In the genomic region with DNA sequence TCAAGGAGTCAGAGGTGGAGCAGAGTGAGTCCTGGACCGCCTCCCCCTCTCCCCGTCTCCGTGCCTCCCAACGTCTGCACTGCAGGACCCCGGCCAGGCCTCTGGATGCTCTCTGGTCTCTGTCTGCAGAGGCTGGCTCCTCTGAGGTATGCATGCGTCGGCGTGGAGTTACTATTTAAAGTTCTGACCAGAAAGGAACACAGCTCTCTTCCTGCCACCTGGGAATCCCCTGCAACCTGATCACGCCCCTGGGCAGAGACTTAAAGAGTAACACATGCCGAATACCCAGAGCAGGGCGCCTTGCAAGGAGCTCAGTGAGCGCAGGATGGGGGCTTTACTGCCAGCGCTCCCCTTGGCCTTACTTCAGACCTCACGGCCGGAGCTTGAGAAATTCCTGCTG, we compare ENCODE assay signal across 8 cellular contexts. TPM values are rescaled to one million over a fixed set of nuclear protein-coding genes. Genes with fewer than 3 reads are reported as not detected.
DNase-seq lines count a peak whose midpoint lies in the region; ATAC-seq, FAIRE-seq and TF ChIP-seq lines count a peak whose summit lies in the region.

No MANE protein-coding gene starts in this region.

- peaks cover 81% of the 10 kb centered on the region for H3K4me1 Mint-ChIP-seq in T-helper 17 cell

- peak overlapping the region in 8 of 59 donors; percentile 3 to 24 (median 15) for H3K4me3 ChIP-seq in dorsolateral prefrontal cortex
- peak overlapping the region in 2 of 4 donors; percentile 9 to 26 for H3K4me3 ChIP-seq in gastrocnemius medialis
- H3K4me3 ChIP-seq in SJCRH30: no peak overlapping the region

- H3K36me3 ChIP-seq in gastrocnemius medialis (peaks cover 1 to 29% of the 10 kb centered on the region in 2 donors), SJCRH30 (peaks cover 76% of the 10 kb centered on the region)

- H3K27me3 ChIP-seq in dorsolateral prefrontal cortex (no peaks in the 10 kb centered on the region), gastrocnemius medialis (no peaks in the 10 kb centered on the region), SJCRH30 (no peaks in the 10 kb centered on the region)

- TF ChIP-seq CTCF in dorsolateral prefrontal cortex (IDR thresholded peaks at IDR 0.05 in 54 of 56, conservative IDR thresholded peaks at IDR 0.05 in 2 of 56; ENCODE audit: low read depth in 1 of 56, partially characterized antibody in 56 of 56): no peak
- no peak for TF ChIP-seq CTCF in gastrocnemius medialis (IDR thresholded peaks at IDR 0.05 in 4 of 5, conservative IDR thresholded peaks at IDR 0.05 in 1 of 5)

- peak overlapping the region; percentile 97 for H3K27ac Mint-ChIP-seq in T-helper 17 cell

- H3K27ac ChIP-seq in dorsolateral prefrontal cortex (peak overlapping the region in 35 of 59 donors; percentile 3 to 68 (median 41)), gastrocnemius medialis (peak overlapping the region; percentile 73 to 84 (median 79)), SJCRH30 (no peak overlapping the region)

- intact Hi-C loops in dorsolateral prefrontal cortex (cut with DNase I): no loop called here
- intact Hi-C loops in gastrocnemius medialis (cut with DNase I; ENCODE audit: low total_unique reads): loop anchor here (1.0 to 2.0 kb wide), 3 partner anchors 15 to 97 kb away; a partner anchor contains a TSS

- peak; percentile 67 for DNase-seq in GM18507 (ENCODE audit: extremely low spot score, insufficient read length, low read depth)
- DNase-seq in T-helper 17 cell: peak; percentile 28 to 51 (median 46)
- no peak for DNase-seq in dorsolateral prefrontal cortex
- peak; percentile 73 to 89 for DNase-seq in gastrocnemius medialis
- no peak for DNase-seq in ACHN
- no peak for DNase-seq in COLO829 (ENCODE audit: low spot score)
- DNase-seq in SJCRH30: no peak

- TF ChIP-seq POLR2A in gastrocnemius medialis (IDR thresholded peaks at IDR 0.05): peak; percentile 49 to 54

- H3K27me3 Mint-ChIP-seq in T-helper 17 cell: no peaks in the 10 kb centered on the region

- in situ Hi-C loops in gastrocnemius medialis (cut with MboI; ENCODE audit: low sequenced_read_pairs in 4 of 4) (loop anchor here in 1 of 4 donors (25.0 kb wide), 1 partner anchor 96 kb away; no protein-coding TSS in a partner anchor), ACHN (cut with HindIII; ENCODE audit: low pct_ligation_motif_present, low pct_unique_long_range_greater_than_20kb, low sequenced_read_pairs) (no loop called here)

- H3K9me3 ChIP-seq in T-helper 17 cell (ENCODE audit: control insufficient read depth, low read length, poor library complexity, severe bottlenecking) (no peaks in the 10 kb centered on the region), gastrocnemius medialis (no peaks in the 10 kb centered on the region), SJCRH30 (replicated peaks) (no peaks in the 10 kb centered on the region)

- peak overlapping the region; percentile 86 for H3K4me3 Mint-ChIP-seq in T-helper 17 cell

- peaks cover 24% of the 10 kb centered on the region for H3K36me3 Mint-ChIP-seq in T-helper 17 cell (ENCODE audit: low read depth)

- peak; percentile 96 for FAIRE-seq in GM18507 (lab: Jason Lieb, UNC)

- H3K4me1 ChIP-seq in gastrocnemius medialis (peaks cover 50 to 63% of the 10 kb centered on the region in 2 donors), SJCRH30 (no peaks in the 10 kb centered on the region)

- ATAC-seq in HG02763 (IDR thresholded peaks at IDR 0.05; ENCODE audit: unreplicated experiment): peak; percentile 90
- peak; percentile 91 for ATAC-seq in T-helper 17 cell
- ATAC-seq in gastrocnemius medialis: peak; percentile 94

RNA-seq across cellular contexts. Expression of a gene that starts 16.0 kb away (rescaled TPM):
- total RNA-seq in T-helper 17 cell: 100 to 1,000 TPM; 258 to 307 TPM
- 100 to 1,000 TPM in 119 of 120 experiments, 10 to 100 TPM in 1; 98.9 to 428 (median 291) TPM for total RNA-seq in dorsolateral prefrontal cortex
- total RNA-seq in gastrocnemius medialis: 100 to 1,000 TPM in 3 of 4 donors, 10 to 100 TPM in 1; 91.6 to 164 (median 142) TPM
- total RNA-seq in SJCRH30 (2014; rRNA removed; shearing (Covaris generic)): 385 and 408 TPM in 2 replicates

Comparison
In these comparisons a context has a peak if more than half of its experiments do, and no peak if none do; other contexts are left out.
1. DNase-seq: peak in GM18507 (single experiment), T-helper 17 cell (3 of 3) and gastrocnemius medialis (2 of 2); none in dorsolateral prefrontal cortex (0 of 10), ACHN (single experiment), COLO829 (single experiment) and SJCRH30 (0 of 2).
2. Peak in every context shown above with its lines, with median percentiles within 50 percentile points of each other: ATAC-seq.